Comparison of ENCODE assay signal across 8 cellular contexts in genomic region chr11:75241036-75241905, GRCh38. TPM values are rescaled to one million over a fixed set of nuclear protein-coding genes. Genes with fewer than 3 reads are reported as not detected.
DNase-seq lines count a peak whose midpoint lies in the region; ATAC-seq and TF ChIP-seq lines count a peak whose summit lies in the region.

No MANE protein-coding gene starts in this region.

- WGBS in testis, 2 donors = 0% methylated on average over 59 of the region's 140 CpGs; no CpG with 5 or more reads in 1 of the 2 donors

- H3K27me3 ChIP-seq in testis = no peaks in the 10 kb centered on the region

- CTCF ChIA-PET in activated naive CD4-positive, alpha-beta T cell treated with anti-CD3 and anti-CD28 coated beads for 36 hours (lab: Charles Lee) = interaction anchor here (0.7 to 17.6 kb wide), 33 partner anchors 8 to 461 kb away, joined by 3 to 445 read pairs (median 4); no protein-coding TSS in a partner anchor

- peak overlapping the region in 1 of 2 donors; percentile 79 for H3K27ac ChIP-seq in testis

- peaks cover 10% of the 10 kb centered on the region for H3K4me1 Mint-ChIP-seq in activated naive CD4-positive, alpha-beta T cell treated with anti-CD3 and anti-CD28 coated beads for 36 hours (ENCODE audit: low read depth)
- peaks cover 8% of the 10 kb centered on the region for H3K4me1 Mint-ChIP-seq in osteocyte (ENCODE audit: unreplicated experiment)

- no peaks in the 10 kb centered on the region for H3K36me3 Mint-ChIP-seq in activated naive CD4-positive, alpha-beta T cell treated with anti-CD3 and anti-CD28 coated beads for 36 hours (ENCODE audit: low read depth)
- no peaks in the 10 kb centered on the region for H3K36me3 Mint-ChIP-seq in osteocyte (ENCODE audit: unreplicated experiment)

- TF ChIP-seq RAD21 in Ishikawa (IDR thresholded peaks at IDR 0.05; ENCODE audit: low read depth) = peak; percentile 43; the same call in 1 of the 2 replicates

- no peak overlapping the region for H3K27ac Mint-ChIP-seq in activated naive CD4-positive, alpha-beta T cell treated with anti-CD3 and anti-CD28 coated beads for 36 hours
- no peak overlapping the region for H3K27ac Mint-ChIP-seq in osteocyte (ENCODE audit: unreplicated experiment)

- H3K36me3 ChIP-seq in testis (ENCODE audit: low read depth, missing control alignments) = no peaks in the 10 kb centered on the region

- peak; percentile 84 for ATAC-seq in GM21529 (IDR thresholded peaks at IDR 0.05; ENCODE audit: unreplicated experiment)

- TF ChIP-seq CTCF in osteocyte (IDR thresholded peaks at IDR 0.05) (peak; percentile 92), testis (IDR thresholded peaks at IDR 0.05) (peak; percentile 85 to 99 (median 99))

- H3K4me3 ChIP-seq in testis = peak overlapping the region; percentile 57 to 63

- peak; percentile 43 for DNase-seq in DMS114 treated with DMSO at 0.1 percent for 48 hours (lab: John Stamatoyannopoulos, UW; ENCODE audit: unreplicated experiment)
- DNase-seq in SHP77 (lab: John Stamatoyannopoulos, UW) = peak; percentile 83 to 85
- DNase-seq in activated naive CD4-positive, alpha-beta T cell treated with anti-CD3 and anti-CD28 coated beads for 36 hours = peak; percentile 86
- peak; percentile 84 for DNase-seq in glomerular visceral epithelial cell (ENCODE audit: extremely low spot score)
- peak; percentile 98 for DNase-seq in osteocyte (ENCODE audit: extremely low spot score, unreplicated experiment)
- peak; percentile 86 for DNase-seq in testis

- peaks cover 33% of the 10 kb centered on the region for H3K27me3 Mint-ChIP-seq in activated naive CD4-positive, alpha-beta T cell treated with anti-CD3 and anti-CD28 coated beads for 36 hours (ENCODE audit: low read depth)
- H3K27me3 Mint-ChIP-seq in osteocyte (ENCODE audit: unreplicated experiment) = peaks cover 70% of the 10 kb centered on the region

- H3K4me3 Mint-ChIP-seq in activated naive CD4-positive, alpha-beta T cell treated with anti-CD3 and anti-CD28 coated beads for 36 hours = peak overlapping the region; percentile 63
- peak overlapping the region; percentile 59 for H3K4me3 Mint-ChIP-seq in osteocyte (ENCODE audit: unreplicated experiment)

- no peaks in the 10 kb centered on the region for H3K9me3 ChIP-seq in testis

- no peaks in the 10 kb centered on the region for H3K4me1 ChIP-seq in testis

- intact Hi-C loops in activated naive CD4-positive, alpha-beta T cell treated with anti-CD3 and anti-CD28 coated beads for 36 hours (cut with micrococcal nuclease) = loop anchor here (1.0 to 2.0 kb wide), 2 partner anchors 98 to 312 kb away; no protein-coding TSS in a partner anchor
- intact Hi-C loops in testis (cut with DNase I; ENCODE audit: low total_unique reads) = loop anchor here (5.0 to 10.0 kb wide), 3 partner anchors 99 to 296 kb away; partner anchors contain the start of genes SPCS2 and XRRA1

- H3K9me3 Mint-ChIP-seq in activated naive CD4-positive, alpha-beta T cell treated with anti-CD3 and anti-CD28 coated beads for 36 hours = no peaks in the 10 kb centered on the region
- H3K9me3 Mint-ChIP-seq in osteocyte (ENCODE audit: unreplicated experiment) = no peaks in the 10 kb centered on the region

- TF ChIP-seq POLR2A in testis (IDR thresholded peaks at IDR 0.05) = no peak

- TF ChIP-seq EP300 in Ishikawa (IDR thresholded peaks at IDR 0.05; ENCODE audit: borderline replicate concordance) = 0 out of 2 replicates have a peak, but pooled peaks have one; percentile 23

TF ChIP-seq in Ishikawa, 13 proteins besides CTCF, POLR2A, EP300 and RAD21:
- TF ChIP-seq, protein P1, sequence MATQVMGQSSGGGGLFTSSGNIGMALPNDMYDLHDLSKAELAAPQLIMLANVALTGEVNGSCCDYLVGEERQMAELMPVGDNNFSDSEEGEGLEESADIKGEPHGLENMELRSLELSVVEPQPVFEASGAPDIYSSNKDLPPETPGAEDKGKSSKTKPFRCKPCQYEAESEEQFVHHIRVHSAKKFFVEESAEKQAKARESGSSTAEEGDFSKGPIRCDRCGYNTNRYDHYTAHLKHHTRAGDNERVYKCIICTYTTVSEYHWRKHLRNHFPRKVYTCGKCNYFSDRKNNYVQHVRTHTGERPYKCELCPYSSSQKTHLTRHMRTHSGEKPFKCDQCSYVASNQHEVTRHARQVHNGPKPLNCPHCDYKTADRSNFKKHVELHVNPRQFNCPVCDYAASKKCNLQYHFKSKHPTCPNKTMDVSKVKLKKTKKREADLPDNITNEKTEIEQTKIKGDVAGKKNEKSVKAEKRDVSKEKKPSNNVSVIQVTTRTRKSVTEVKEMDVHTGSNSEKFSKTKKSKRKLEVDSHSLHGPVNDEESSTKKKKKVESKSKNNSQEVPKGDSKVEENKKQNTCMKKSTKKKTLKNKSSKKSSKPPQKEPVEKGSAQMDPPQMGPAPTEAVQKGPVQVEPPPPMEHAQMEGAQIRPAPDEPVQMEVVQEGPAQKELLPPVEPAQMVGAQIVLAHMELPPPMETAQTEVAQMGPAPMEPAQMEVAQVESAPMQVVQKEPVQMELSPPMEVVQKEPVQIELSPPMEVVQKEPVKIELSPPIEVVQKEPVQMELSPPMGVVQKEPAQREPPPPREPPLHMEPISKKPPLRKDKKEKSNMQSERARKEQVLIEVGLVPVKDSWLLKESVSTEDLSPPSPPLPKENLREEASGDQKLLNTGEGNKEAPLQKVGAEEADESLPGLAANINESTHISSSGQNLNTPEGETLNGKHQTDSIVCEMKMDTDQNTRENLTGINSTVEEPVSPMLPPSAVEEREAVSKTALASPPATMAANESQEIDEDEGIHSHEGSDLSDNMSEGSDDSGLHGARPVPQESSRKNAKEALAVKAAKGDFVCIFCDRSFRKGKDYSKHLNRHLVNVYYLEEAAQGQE (IDR thresholded peaks at IDR 0.05; ENCODE audit: low read depth) = no peak; the same call in 1 of the 2 replicates
- TF ChIP-seq YY1 (IDR thresholded peaks at IDR 0.05; ENCODE audit: low read depth) (peak; percentile 68), FOXM1 (IDR thresholded peaks at IDR 0.05; ENCODE audit: borderline replicate concordance, low read depth) (no peak), NFIC (IDR thresholded peaks at IDR 0.05) (no peak), TAF1 (IDR thresholded peaks at IDR 0.05; ENCODE audit: low read depth) (no peak), CEBPB (IDR thresholded peaks at IDR 0.05) (no peak), USF1 (IDR thresholded peaks at IDR 0.05) (no peak), TCF12 (IDR thresholded peaks at IDR 0.05; ENCODE audit: low read depth) (no peak), TEAD4 (IDR thresholded peaks at IDR 0.05) (no peak), EGR1 (IDR thresholded peaks at IDR 0.05) (no peak), ZBTB7A (IDR thresholded peaks at IDR 0.05; ENCODE audit: low read depth) (no peak), CREB1 (IDR thresholded peaks at IDR 0.05; ENCODE audit: low read depth) (no peak)
- TF ChIP-seq, protein P2, sequence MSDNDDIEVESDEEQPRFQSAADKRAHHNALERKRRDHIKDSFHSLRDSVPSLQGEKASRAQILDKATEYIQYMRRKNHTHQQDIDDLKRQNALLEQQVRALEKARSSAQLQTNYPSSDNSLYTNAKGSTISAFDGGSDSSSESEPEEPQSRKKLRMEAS (IDR thresholded peaks at IDR 0.05) = peak; percentile 73

RNA-seq across cellular contexts. Expression of gene TPBGL, which starts 0.7 kb away (rescaled TPM):
- total RNA-seq in activated naive CD4-positive, alpha-beta T cell treated with anti-CD3 and anti-CD28 coated beads for 36 hours = not detected
- total RNA-seq in osteocyte (0.13 TPM in 1 of 2 replicates, not detected in the other), testis (10 to 100 TPM in 1 of 2 donors, 1 to 10 TPM in 1; 8.1 to 15.4 TPM)
- polyA plus RNA-seq in testis (ENCODE audit: insufficient read depth, low read depth, low replicate concordance) = 10.0 TPM

Comparison
In these comparisons a context has a peak if more than half of its experiments do, and no peak if none do; other contexts are left out.
1. DNase-seq: peak in every context shown above with its lines; median percentile 98 in osteocyte; 86 in activated naive CD4-positive, alpha-beta T cell treated with anti-CD3 and anti-CD28 coated beads for 36 hours; 86 in testis; 84 in SHP77; 84 in glomerular visceral epithelial cell; 43 in DMS114 treated with DMSO at 0.1 percent for 48 hours.